1 cellular context compared by ENCODE assay signal in the genomic region with DNA sequence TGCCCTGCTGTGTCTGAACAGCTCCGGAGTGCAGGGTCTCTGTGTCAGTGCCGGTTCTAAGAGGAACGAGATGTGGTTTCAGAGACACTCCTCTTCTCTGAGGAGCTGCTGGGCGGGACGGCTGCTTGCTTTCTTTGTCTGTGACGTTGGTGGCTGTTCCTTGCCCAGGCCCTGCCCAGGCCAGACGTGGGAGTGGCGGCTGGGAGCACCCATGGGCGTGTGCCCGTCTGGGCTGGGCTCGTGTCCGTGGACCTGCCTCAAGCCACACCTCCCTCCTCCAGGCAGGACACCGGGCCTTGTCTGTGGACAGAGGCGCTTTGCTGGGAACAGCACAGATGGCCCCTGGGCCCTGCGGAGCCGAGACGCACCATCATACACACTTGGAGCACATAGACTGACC.
TF ChIP-seq lines count a peak whose summit lies in the region.

No MANE protein-coding gene starts in this region.

TF ChIP-seq in H1, 55 proteins besides CTCF, POLR2A, EP300 and RAD21:
- TF ChIP-seq KDM4A (IDR thresholded peaks at IDR 0.05; ENCODE audit: low read depth, low read length, severe bottlenecking) = no peak
- TF ChIP-seq SP4 (IDR thresholded peaks at IDR 0.05; ENCODE audit: low read length) = no peak
- no peak for TF ChIP-seq NANOG (IDR thresholded peaks at IDR 0.05; ENCODE audit: insufficient read depth, low read depth, low read length, poor library complexity, severe bottlenecking)
- no peak for TF ChIP-seq JUN (IDR thresholded peaks at IDR 0.05; ENCODE audit: low read depth, low read length)
- TF ChIP-seq CREB1 (IDR thresholded peaks at IDR 0.05) = no peak
- TF ChIP-seq POU5F1 (IDR thresholded peaks at IDR 0.05; ENCODE audit: low read depth, low read length) = no peak
- no peak for TF ChIP-seq CBX5 (IDR thresholded peaks at IDR 0.05; ENCODE audit: low read depth, low read length)
- TF ChIP-seq, protein P1, sequence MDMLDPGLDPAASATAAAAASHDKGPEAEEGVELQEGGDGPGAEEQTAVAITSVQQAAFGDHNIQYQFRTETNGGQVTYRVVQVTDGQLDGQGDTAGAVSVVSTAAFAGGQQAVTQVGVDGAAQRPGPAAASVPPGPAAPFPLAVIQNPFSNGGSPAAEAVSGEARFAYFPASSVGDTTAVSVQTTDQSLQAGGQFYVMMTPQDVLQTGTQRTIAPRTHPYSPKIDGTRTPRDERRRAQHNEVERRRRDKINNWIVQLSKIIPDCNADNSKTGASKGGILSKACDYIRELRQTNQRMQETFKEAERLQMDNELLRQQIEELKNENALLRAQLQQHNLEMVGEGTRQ (IDR thresholded peaks at IDR 0.05; ENCODE audit: low read length) = no peak
- no peak for TF ChIP-seq SRF (IDR thresholded peaks at IDR 0.05; ENCODE audit: low read depth, low read length)
- TF ChIP-seq, protein P2, sequence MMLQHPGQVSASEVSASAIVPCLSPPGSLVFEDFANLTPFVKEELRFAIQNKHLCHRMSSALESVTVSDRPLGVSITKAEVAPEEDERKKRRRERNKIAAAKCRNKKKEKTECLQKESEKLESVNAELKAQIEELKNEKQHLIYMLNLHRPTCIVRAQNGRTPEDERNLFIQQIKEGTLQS (IDR thresholded peaks at IDR 0.05; ENCODE audit: insufficient read depth, low read depth, low read length) = no peak
- TF ChIP-seq, protein P3, sequence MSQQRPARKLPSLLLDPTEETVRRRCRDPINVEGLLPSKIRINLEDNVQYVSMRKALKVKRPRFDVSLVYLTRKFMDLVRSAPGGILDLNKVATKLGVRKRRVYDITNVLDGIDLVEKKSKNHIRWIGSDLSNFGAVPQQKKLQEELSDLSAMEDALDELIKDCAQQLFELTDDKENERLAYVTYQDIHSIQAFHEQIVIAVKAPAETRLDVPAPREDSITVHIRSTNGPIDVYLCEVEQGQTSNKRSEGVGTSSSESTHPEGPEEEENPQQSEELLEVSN (IDR thresholded peaks at IDR 0.05) = no peak
- no peak for TF ChIP-seq CTBP2 (IDR thresholded peaks at IDR 0.05; ENCODE audit: borderline replicate concordance, insufficient read depth, insufficient read length, low read length)
TF ChIP-seq in H1: peak in this region for 0.
